In genomic region chr7:107045195-107045960, GRCh38 we compare ENCODE assay signal across 8 cellular contexts. TPM values are rescaled to one million over a fixed set of nuclear protein-coding genes. Genes with fewer than 3 reads are reported as not detected.
DNase-seq lines count a peak whose midpoint lies in the region; ATAC-seq lines count a peak whose summit lies in the region.

No MANE protein-coding gene starts in this region.

- peak overlapping the region; percentile 93 for H2BK15ac ChIP-seq in neuronal stem cell (ENCODE audit: low read length)

- peak overlapping the region; percentile 45 for H2AK5ac ChIP-seq in neuronal stem cell (ENCODE audit: low read depth, low read length)

- 3% methylated on average over 27 to 29 of the region's 29 CpGs for WGBS in esophagus, 2 donors
- no CpG with 5 or more reads among the region's 29 CpGs for WGBS in neuronal stem cell (ENCODE audit: extremely low coverage in 2 of 2, insufficient read length in 2 of 2, insufficient replicate concordance in 1 of 2), 2 donors

- H3K36me3 ChIP-seq in SJCRH30, result no peaks in the 10 kb centered on the region
- H3K36me3 ChIP-seq in esophagus (ENCODE audit: control insufficient read depth in 2 of 2, insufficient read depth in 2 of 2, low read length in 1 of 2), result no peaks in the 10 kb centered on the region
- no peaks in the 10 kb centered on the region for H3K36me3 ChIP-seq in neuronal stem cell (replicated peaks in 1 of 2; ENCODE audit: control insufficient read depth in 2 of 2, insufficient read depth in 2 of 2, low read length in 2 of 2)

- no peak overlapping the region for H2BK120ac ChIP-seq in neuronal stem cell (ENCODE audit: low read depth, low read length)

- H2BK5ac ChIP-seq in neuronal stem cell (ENCODE audit: low read length), result peak overlapping the region; percentile 88

- peak overlapping the region; percentile 86 for H3K4me3 ChIP-seq in SJCRH30
- peak overlapping the region; percentile 58 to 66 for H3K4me3 ChIP-seq in esophagus (ENCODE audit: low read depth in 1 of 2, low read length in 2 of 2)
- H3K4me3 ChIP-seq in neuronal stem cell (ENCODE audit: low read length in 2 of 2), result peak overlapping the region; percentile 93 to 100

- POLR2A ChIA-PET in activated CD4-positive, alpha-beta T cell treated with anti-CD3 and anti-CD28 coated beads for 36 hours (lab: Charles Lee), result no interaction called here

- peaks cover 2% of the 10 kb centered on the region for H3K79me1 ChIP-seq in neuronal stem cell (ENCODE audit: low read depth, low read length)

- no peak overlapping the region for H4K91ac ChIP-seq in neuronal stem cell (ENCODE audit: low read depth, low read length, poor library complexity)

- H3K9me3 ChIP-seq in SJCRH30 (replicated peaks), result no peaks in the 10 kb centered on the region
- no peaks in the 10 kb centered on the region for H3K9me3 ChIP-seq in esophagus (ENCODE audit: control insufficient read depth in 2 of 2, insufficient read depth in 1 of 2, low read depth in 1 of 2, low read length in 1 of 2)
- no peaks in the 10 kb centered on the region for H3K9me3 ChIP-seq in neuronal stem cell (replicated peaks in 1 of 2; ENCODE audit: control insufficient read depth in 2 of 2, insufficient read depth in 1 of 2, low read depth in 1 of 2, low read length in 2 of 2)

- H3K27ac Mint-ChIP-seq in activated CD4-positive, alpha-beta T cell treated with anti-CD3 and anti-CD28 coated beads for 36 hours, result no peak overlapping the region

- no peak for ATAC-seq in activated CD4-positive, alpha-beta T cell treated with anti-CD3 and anti-CD28 coated beads for 36 hours
- ATAC-seq in GM18517 (IDR thresholded peaks at IDR 0.05; ENCODE audit: unreplicated experiment) (no peak), GM21723 (IDR thresholded peaks at IDR 0.05; ENCODE audit: unreplicated experiment) (no peak)

- intact Hi-C loops in activated CD4-positive, alpha-beta T cell treated with anti-CD3 and anti-CD28 coated beads for 36 hours (cut with DNase I, micrococcal nuclease), result no loop called here

- H3K14ac ChIP-seq in neuronal stem cell (ENCODE audit: low read length), result peak overlapping the region; percentile 75

- peak overlapping the region; percentile 93 for H3K23ac ChIP-seq in neuronal stem cell (ENCODE audit: low read depth, low read length, poor library complexity)

- H4K8ac ChIP-seq in neuronal stem cell (ENCODE audit: low read depth, low read length), result no peak overlapping the region

- H3K27me3 ChIP-seq in SJCRH30 (no peaks in the 10 kb centered on the region), esophagus (ENCODE audit: control insufficient read depth in 1 of 2, insufficient read depth in 2 of 2, low read length in 2 of 2) (no peaks in the 10 kb centered on the region), neuronal stem cell (ENCODE audit: control insufficient read depth in 3 of 3, insufficient read depth in 3 of 3, low read depth in 1 of 3, low read length in 3 of 3) (no peaks in the 10 kb centered on the region)

- peak overlapping the region; percentile 98 for H2AFZ ChIP-seq in neuronal stem cell (ENCODE audit: low read length)

- H3K18ac ChIP-seq in neuronal stem cell (ENCODE audit: low read length), result peak overlapping the region; percentile 96

- no peak overlapping the region for H2BK12ac ChIP-seq in neuronal stem cell (ENCODE audit: low read length)

- peak overlapping the region; percentile 69 for H3K4me3 Mint-ChIP-seq in activated CD4-positive, alpha-beta T cell treated with anti-CD3 and anti-CD28 coated beads for 36 hours

- H3K9me3 Mint-ChIP-seq in activated CD4-positive, alpha-beta T cell treated with anti-CD3 and anti-CD28 coated beads for 36 hours (ENCODE audit: low read depth), result no peaks in the 10 kb centered on the region

- H3K27ac ChIP-seq in SJCRH30, result no peak overlapping the region
- H3K27ac ChIP-seq in esophagus (ENCODE audit: low read depth in 2 of 2, low read length in 1 of 2), result peak overlapping the region in 1 of 2 donors; percentile 62
- peak overlapping the region; percentile 90 for H3K27ac ChIP-seq in neuronal stem cell (replicated peaks; ENCODE audit: low read length)

- CTCF ChIA-PET in activated CD4-positive, alpha-beta T cell treated with anti-CD3 and anti-CD28 coated beads for 36 hours (lab: Charles Lee), result interaction anchor here (1.2 kb wide), 1 partner anchor 252 kb away, joined by 6 read pairs; no protein-coding TSS in a partner anchor

- no peak overlapping the region for H3K4ac ChIP-seq in neuronal stem cell (ENCODE audit: low read length)

- H3K27me3 Mint-ChIP-seq in activated CD4-positive, alpha-beta T cell treated with anti-CD3 and anti-CD28 coated beads for 36 hours, result peaks cover 34% of the 10 kb centered on the region

- H3K36me3 Mint-ChIP-seq in activated CD4-positive, alpha-beta T cell treated with anti-CD3 and anti-CD28 coated beads for 36 hours (ENCODE audit: low read depth), result no peaks in the 10 kb centered on the region

- H3K4me1 Mint-ChIP-seq in activated CD4-positive, alpha-beta T cell treated with anti-CD3 and anti-CD28 coated beads for 36 hours, result peaks cover 12% of the 10 kb centered on the region

- H3K4me1 ChIP-seq in SJCRH30 (peaks cover 4% of the 10 kb centered on the region; the same call in 1 of the 2 replicates), esophagus (ENCODE audit: control insufficient read depth in 2 of 2, insufficient read depth in 2 of 2, low read length in 1 of 2) (peaks cover 0 to 4% of the 10 kb centered on the region in 2 donors), neuronal stem cell (ENCODE audit: control insufficient read depth in 2 of 2, insufficient read depth in 1 of 2, low read depth in 1 of 2, low read length in 2 of 2) (peaks cover 3 to 7% of the 10 kb centered on the region in 2 donors)

- H3K9ac ChIP-seq in neuronal stem cell (ENCODE audit: low read depth, low read length, poor library complexity), result peak overlapping the region; percentile 95

- DNase-seq in activated CD4-positive, alpha-beta T cell treated with anti-CD3 and anti-CD28 coated beads for 36 hours, result no peak
- DNase-seq in activated CD4-positive, alpha-beta T cell treated with anti-CD3 and anti-CD28 coated beads for 48 hours, result no peak
- DNase-seq in SJCRH30 (peak; percentile 18 to 37), neuronal stem cell (ENCODE audit: low spot score) (peak; percentile 35)
- DNase-seq in activated CD4-positive, alpha-beta T cell treated with anti-CD3 and anti-CD28 coated beads for 1 hour, result no peak

- peak overlapping the region; percentile 67 for H3K4me2 ChIP-seq in neuronal stem cell (ENCODE audit: insufficient read depth, low read length, poor library complexity, severe bottlenecking)

RNA-seq across cellular contexts. Expression of gene PRKAR2B, which starts 0.9 kb away (rescaled TPM):
- 1 to 10 TPM in 1 of 2 experiments, under 1 TPM in 1; 0.93 to 1.4 TPM for total RNA-seq in activated CD4-positive, alpha-beta T cell treated with anti-CD3 and anti-CD28 coated beads for 36 hours
- total RNA-seq in SJCRH30 (2014; rRNA removed; shearing (Covaris generic)), result 12.3 and 14.3 TPM in 2 replicates
- 1 to 10 TPM; 2.9 to 6.5 TPM for polyA plus RNA-seq in esophagus
- polyA plus RNA-seq in neuronal stem cell (2013, experiment 1 of 2), result 25.0 TPM
- polyA plus RNA-seq in neuronal stem cell (2013, experiment 2 of 2), result 25.9 TPM

Comparison
In these comparisons a context has a peak if more than half of its experiments do, and no peak if none do; other contexts are left out.
1. DNase-seq: peak in SJCRH30 (2 of 2) and neuronal stem cell (single experiment); none in activated CD4-positive, alpha-beta T cell treated with anti-CD3 and anti-CD28 coated beads for 36 hours (single experiment), activated CD4-positive, alpha-beta T cell treated with anti-CD3 and anti-CD28 coated beads for 48 hours (single experiment) and activated CD4-positive, alpha-beta T cell treated with anti-CD3 and anti-CD28 coated beads for 1 hour (single experiment).
2. Peak in every context shown above with its lines, with median percentiles within 50 percentile points of each other: H3K4me3 ChIP-seq.